In the genomic region with DNA sequence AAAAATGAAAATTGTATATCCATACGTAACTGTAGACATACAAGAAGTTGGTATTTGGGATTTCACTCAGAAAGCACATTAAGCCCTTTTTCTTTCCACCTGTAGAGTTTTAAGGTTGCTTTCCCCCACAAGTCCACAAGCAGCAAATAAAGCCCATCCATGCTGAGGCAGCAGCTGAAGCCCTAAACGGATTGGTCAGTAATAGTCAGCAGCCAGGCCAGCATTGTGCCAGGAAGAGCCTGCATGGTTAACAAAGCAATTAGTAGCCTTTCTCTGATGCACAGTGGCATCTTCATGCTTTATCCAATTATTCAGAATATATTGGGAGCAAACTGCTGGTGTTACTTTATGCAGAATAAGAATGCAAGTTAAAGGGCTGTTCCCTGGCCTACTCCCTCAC, we compare ENCODE assay signal across 2 cellular contexts.
TF ChIP-seq lines count a peak whose summit lies in the region.

No MANE protein-coding gene starts in this region.

TF ChIP-seq in GM12878, 131 proteins besides CTCF, POLR2A, EP300 and RAD21 (continues in another document):
- TF ChIP-seq PML (IDR thresholded peaks at IDR 0.05; ENCODE audit: low read length): no peak
- TF ChIP-seq SKIL (IDR thresholded peaks at IDR 0.05; ENCODE audit: low read depth, poor library complexity, severe bottlenecking): no peak
- TF ChIP-seq CBX3 (IDR thresholded peaks at IDR 0.05; ENCODE audit: borderline replicate concordance, low read depth): no peak
- TF ChIP-seq, protein P1, sequence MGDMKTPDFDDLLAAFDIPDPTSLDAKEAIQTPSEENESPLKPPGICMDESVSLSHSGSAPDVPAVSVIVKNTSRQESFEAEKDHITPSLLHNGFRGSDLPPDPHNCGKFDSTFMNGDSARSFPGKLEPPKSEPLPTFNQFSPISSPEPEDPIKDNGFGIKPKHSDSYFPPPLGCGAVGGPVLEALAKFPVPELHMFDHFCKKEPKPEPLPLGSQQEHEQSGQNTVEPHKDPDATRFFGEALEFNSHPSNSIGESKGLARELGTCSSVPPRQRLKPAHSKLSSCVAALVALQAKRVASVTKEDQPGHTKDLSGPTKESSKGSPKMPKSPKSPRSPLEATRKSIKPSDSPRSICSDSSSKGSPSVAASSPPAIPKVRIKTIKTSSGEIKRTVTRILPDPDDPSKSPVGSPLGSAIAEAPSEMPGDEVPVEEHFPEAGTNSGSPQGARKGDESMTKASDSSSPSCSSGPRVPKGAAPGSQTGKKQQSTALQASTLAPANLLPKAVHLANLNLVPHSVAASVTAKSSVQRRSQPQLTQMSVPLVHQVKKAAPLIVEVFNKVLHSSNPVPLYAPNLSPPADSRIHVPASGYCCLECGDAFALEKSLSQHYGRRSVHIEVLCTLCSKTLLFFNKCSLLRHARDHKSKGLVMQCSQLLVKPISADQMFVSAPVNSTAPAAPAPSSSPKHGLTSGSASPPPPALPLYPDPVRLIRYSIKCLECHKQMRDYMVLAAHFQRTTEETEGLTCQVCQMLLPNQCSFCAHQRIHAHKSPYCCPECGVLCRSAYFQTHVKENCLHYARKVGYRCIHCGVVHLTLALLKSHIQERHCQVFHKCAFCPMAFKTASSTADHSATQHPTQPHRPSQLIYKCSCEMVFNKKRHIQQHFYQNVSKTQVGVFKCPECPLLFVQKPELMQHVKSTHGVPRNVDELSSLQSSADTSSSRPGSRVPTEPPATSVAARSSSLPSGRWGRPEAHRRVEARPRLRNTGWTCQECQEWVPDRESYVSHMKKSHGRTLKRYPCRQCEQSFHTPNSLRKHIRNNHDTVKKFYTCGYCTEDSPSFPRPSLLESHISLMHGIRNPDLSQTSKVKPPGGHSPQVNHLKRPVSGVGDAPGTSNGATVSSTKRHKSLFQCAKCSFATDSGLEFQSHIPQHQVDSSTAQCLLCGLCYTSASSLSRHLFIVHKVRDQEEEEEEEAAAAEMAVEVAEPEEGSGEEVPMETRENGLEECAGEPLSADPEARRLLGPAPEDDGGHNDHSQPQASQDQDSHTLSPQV (IDR thresholded peaks at IDR 0.05): no peak
- no peak for TF ChIP-seq SRF (IDR thresholded peaks at IDR 0.05; ENCODE audit: low read depth in 2 of 2, low read length in 2 of 2)
- TF ChIP-seq MEF2A (IDR thresholded peaks at IDR 0.05; ENCODE audit: insufficient read depth, low read depth, low read length): no peak
- TF ChIP-seq BACH1 (IDR thresholded peaks at IDR 0.05; ENCODE audit: borderline replicate concordance): no peak
- TF ChIP-seq MYB (IDR thresholded peaks at IDR 0.05; ENCODE audit: borderline replicate concordance, low read depth, low read length): no peak
- TF ChIP-seq MTA2 (IDR thresholded peaks at IDR 0.05; ENCODE audit: low read depth): no peak
- TF ChIP-seq, protein P2, sequence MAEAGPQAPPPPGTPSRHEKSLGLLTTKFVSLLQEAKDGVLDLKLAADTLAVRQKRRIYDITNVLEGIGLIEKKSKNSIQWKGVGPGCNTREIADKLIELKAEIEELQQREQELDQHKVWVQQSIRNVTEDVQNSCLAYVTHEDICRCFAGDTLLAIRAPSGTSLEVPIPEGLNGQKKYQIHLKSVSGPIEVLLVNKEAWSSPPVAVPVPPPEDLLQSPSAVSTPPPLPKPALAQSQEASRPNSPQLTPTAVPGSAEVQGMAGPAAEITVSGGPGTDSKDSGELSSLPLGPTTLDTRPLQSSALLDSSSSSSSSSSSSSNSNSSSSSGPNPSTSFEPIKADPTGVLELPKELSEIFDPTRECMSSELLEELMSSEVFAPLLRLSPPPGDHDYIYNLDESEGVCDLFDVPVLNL (IDR thresholded peaks at IDR 0.05; ENCODE audit: low read depth, low read length): no peak
- TF ChIP-seq HDAC6 (IDR thresholded peaks at IDR 0.05; ENCODE audit: unreplicated experiment): no peak
- no peak for TF ChIP-seq TCF12 (IDR thresholded peaks at IDR 0.05; ENCODE audit: low read depth, low read length)
- no peak for TF ChIP-seq MTA3 (IDR thresholded peaks at IDR 0.05; ENCODE audit: borderline replicate concordance, low read length)
- TF ChIP-seq, protein P3, sequence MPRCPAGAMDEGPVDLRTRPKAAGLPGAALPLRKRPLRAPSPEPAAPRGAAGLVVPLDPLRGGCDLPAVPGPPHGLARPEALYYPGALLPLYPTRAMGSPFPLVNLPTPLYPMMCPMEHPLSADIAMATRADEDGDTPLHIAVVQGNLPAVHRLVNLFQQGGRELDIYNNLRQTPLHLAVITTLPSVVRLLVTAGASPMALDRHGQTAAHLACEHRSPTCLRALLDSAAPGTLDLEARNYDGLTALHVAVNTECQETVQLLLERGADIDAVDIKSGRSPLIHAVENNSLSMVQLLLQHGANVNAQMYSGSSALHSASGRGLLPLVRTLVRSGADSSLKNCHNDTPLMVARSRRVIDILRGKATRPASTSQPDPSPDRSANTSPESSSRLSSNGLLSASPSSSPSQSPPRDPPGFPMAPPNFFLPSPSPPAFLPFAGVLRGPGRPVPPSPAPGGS (IDR thresholded peaks at IDR 0.05; ENCODE audit: borderline replicate concordance, insufficient read depth, low read depth, low read length, poor library complexity, severe bottlenecking): no peak
- TF ChIP-seq SP1 (IDR thresholded peaks at IDR 0.05; ENCODE audit: low read depth, low read length): no peak
- TF ChIP-seq STAT1 (conservative IDR thresholded peaks at IDR 0.05): no peak
- no peak for TF ChIP-seq CREM (IDR thresholded peaks at IDR 0.05; ENCODE audit: low read depth)

TF ChIP-seq in SK-N-SH treated with all-trans-retinoic acid at 6 μM for 48 hours, 23 proteins besides CTCF, POLR2A, EP300 and RAD21:
- TF ChIP-seq BACH2 (CRISPR knock-in tag; IDR thresholded peaks at IDR 0.05; ENCODE audit: borderline replicate concordance) (no peak), ZFP3 (CRISPR knock-in tag; IDR thresholded peaks at IDR 0.05) (no peak), ESRRG (CRISPR knock-in tag; IDR thresholded peaks at IDR 0.05) (no peak), ZC3H10 (CRISPR knock-in tag; IDR thresholded peaks at IDR 0.05) (no peak), CSDC2 (CRISPR knock-in tag; IDR thresholded peaks at IDR 0.05) (no peak), TOX (CRISPR knock-in tag; IDR thresholded peaks at IDR 0.05; ENCODE audit: borderline replicate concordance) (no peak), ZNF70 (CRISPR knock-in tag; IDR thresholded peaks at IDR 0.05) (no peak), ZNF565 (CRISPR knock-in tag; conservative IDR thresholded peaks at IDR 0.05; ENCODE audit: low read depth) (no peak), ISL1 (CRISPR knock-in tag; IDR thresholded peaks at IDR 0.05) (no peak), PPARA (CRISPR knock-in tag; IDR thresholded peaks at IDR 0.05; ENCODE audit: borderline replicate concordance) (no peak), ARNTL (CRISPR knock-in tag; IDR thresholded peaks at IDR 0.05; ENCODE audit: borderline replicate concordance, low read depth) (no peak)
- TF ChIP-seq, protein P4, sequence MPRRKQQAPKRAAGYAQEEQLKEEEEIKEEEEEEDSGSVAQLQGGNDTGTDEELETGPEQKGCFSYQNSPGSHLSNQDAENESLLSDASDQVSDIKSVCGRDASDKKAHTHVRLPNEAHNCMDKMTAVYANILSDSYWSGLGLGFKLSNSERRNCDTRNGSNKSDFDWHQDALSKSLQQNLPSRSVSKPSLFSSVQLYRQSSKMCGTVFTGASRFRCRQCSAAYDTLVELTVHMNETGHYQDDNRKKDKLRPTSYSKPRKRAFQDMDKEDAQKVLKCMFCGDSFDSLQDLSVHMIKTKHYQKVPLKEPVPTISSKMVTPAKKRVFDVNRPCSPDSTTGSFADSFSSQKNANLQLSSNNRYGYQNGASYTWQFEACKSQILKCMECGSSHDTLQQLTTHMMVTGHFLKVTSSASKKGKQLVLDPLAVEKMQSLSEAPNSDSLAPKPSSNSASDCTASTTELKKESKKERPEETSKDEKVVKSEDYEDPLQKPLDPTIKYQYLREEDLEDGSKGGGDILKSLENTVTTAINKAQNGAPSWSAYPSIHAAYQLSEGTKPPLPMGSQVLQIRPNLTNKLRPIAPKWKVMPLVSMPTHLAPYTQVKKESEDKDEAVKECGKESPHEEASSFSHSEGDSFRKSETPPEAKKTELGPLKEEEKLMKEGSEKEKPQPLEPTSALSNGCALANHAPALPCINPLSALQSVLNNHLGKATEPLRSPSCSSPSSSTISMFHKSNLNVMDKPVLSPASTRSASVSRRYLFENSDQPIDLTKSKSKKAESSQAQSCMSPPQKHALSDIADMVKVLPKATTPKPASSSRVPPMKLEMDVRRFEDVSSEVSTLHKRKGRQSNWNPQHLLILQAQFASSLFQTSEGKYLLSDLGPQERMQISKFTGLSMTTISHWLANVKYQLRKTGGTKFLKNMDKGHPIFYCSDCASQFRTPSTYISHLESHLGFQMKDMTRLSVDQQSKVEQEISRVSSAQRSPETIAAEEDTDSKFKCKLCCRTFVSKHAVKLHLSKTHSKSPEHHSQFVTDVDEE (CRISPR knock-in tag; IDR thresholded peaks at IDR 0.05): no peak
- TF ChIP-seq, protein P5, sequence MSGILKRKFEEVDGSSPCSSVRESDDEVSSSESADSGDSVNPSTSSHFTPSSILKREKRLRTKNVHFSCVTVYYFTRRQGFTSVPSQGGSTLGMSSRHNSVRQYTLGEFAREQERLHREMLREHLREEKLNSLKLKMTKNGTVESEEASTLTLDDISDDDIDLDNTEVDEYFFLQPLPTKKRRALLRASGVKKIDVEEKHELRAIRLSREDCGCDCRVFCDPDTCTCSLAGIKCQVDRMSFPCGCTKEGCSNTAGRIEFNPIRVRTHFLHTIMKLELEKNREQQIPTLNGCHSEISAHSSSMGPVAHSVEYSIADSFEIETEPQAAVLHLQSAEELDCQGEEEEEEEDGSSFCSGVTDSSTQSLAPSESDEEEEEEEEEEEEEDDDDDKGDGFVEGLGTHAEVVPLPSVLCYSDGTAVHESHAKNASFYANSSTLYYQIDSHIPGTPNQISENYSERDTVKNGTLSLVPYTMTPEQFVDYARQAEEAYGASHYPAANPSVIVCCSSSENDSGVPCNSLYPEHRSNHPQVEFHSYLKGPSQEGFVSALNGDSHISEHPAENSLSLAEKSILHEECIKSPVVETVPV (CRISPR knock-in tag; IDR thresholded peaks at IDR 0.05): no peak
- TF ChIP-seq, protein P6, sequence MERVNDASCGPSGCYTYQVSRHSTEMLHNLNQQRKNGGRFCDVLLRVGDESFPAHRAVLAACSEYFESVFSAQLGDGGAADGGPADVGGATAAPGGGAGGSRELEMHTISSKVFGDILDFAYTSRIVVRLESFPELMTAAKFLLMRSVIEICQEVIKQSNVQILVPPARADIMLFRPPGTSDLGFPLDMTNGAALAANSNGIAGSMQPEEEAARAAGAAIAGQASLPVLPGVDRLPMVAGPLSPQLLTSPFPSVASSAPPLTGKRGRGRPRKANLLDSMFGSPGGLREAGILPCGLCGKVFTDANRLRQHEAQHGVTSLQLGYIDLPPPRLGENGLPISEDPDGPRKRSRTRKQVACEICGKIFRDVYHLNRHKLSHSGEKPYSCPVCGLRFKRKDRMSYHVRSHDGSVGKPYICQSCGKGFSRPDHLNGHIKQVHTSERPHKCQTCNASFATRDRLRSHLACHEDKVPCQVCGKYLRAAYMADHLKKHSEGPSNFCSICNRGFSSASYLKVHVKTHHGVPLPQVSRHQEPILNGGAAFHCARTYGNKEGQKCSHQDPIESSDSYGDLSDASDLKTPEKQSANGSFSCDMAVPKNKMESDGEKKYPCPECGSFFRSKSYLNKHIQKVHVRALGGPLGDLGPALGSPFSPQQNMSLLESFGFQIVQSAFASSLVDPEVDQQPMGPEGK (CRISPR knock-in tag; IDR thresholded peaks at IDR 0.05; ENCODE audit: borderline replicate concordance): no peak
